Comparison of ENCODE assay signal across 35 cellular contexts in genomic region chr5:42120071-42120470, GRCh38.
"Had no signal": no experiment of that assay in that cellular context is flagged by ENCODE, and none has a peak within 500 bp of the region (broad histone marks: within the 10 kb centered on the region; RNA-seq: fewer than 3 reads in every experiment).

No MANE protein-coding gene starts in this region.

- H3K27me3 ChIP-seq: MG63 had no signal

- DNase-seq: Kasumi-1, MG63, MM.1S, MV-4-11, NCI-H1048, NCI-H1092, NCI-H1092 treated with DMSO at 0.1 percent for 48 hours, NCI-H1105, NCI-H1105 treated with DMSO at 0.1 percent for 48 hours, NCI-H1417, NCI-H1417 treated with DMSO at 0.1 percent for 48 hours, NCI-H1436, NCI-H1436 treated with DMSO at 0.1 percent for 48 hours, NCI-H146, NCI-H1694, NCI-H1694 treated with DMSO at 0.1 percent for 48 hours, NCI-H187, NCI-H187 treated with DMSO at 0.1 percent for 48 hours, NCI-H1930, NCI-H2029, NCI-H2029 treated with DMSO at 0.1 percent for 48 hours, NCI-H2081, NCI-H2081 treated with DMSO at 0.1 percent for 48 hours, NCI-H2107, NCI-H2171, NCI-H2171 treated with DMSO at 0.1 percent for 48 hours, NCI-H2227 treated with DMSO at 0.1 percent for 48 hours, NCI-H226, NCI-H345, NCI-H446, NCI-H446 treated with DMSO at 0.1 percent for 48 hours, NCI-H510A, NCI-H510A treated with DMSO at 0.1 percent for 48 hours, NCI-H524, NCI-H524 treated with DMSO at 0.1 percent for 48 hours had no signal

- H3K4me3 ChIP-seq: MG63 had no signal

- H3K9me3 ChIP-seq: MG63 had no signal

- H3K36me3 ChIP-seq: MG63 had no signal
